ENCODE assay signal across 8 cellular contexts in the genomic region with DNA sequence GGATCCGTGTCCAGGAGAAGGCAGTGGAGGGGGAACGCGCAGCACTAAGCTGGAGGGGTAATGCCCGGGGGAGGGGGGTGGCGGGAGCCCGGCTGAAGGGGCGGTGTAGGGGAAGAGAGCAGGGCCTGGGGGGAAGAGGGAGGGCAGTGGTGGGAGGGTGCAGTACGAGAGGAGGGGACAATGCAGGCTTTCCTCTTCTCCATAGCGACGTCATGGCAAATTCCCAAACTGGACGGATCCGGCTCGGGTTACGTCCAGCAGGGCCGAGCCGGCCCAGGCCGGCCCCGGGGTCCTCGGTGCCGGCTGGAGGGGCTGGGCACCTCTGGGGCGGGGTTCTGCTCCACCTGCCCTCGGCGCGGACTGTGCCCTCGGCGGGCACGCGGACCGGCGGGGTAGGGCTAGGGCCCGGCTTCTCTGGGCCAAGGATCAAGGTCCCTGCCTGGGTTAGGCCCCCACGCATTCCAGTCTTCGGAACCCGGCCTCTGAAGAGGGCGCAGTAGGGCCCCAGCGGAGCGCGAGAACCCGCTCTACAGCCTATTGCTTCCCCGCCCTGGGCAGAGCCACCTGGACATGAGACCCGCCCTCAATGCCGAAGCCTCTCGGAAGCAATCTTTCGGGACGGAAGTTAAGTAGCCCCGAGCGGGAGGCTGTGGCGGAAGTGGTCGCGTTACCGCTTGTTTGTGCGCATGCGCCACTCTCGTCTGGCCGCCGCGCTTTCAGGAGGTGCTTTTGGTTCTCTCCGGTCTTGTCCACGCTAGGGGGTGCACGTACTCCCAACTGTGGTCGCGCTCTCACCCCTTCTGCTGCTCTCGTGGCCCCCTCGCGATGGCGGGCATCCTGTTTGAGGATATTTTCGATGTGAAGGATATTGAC. TPM values are rescaled to one million over a fixed set of nuclear protein-coding genes. Genes with fewer than 3 reads are reported as not detected.
DNase-seq lines count a peak whose midpoint lies in the region; ATAC-seq and TF ChIP-seq lines count a peak whose summit lies in the region.

No MANE protein-coding gene starts in this region.

- H3K9me3 Mint-ChIP-seq in activated T-cell treated with anti-CD3 and anti-CD28 coated beads, Interleukin-2, amount 50 U/mL, for 4 hours: no peaks in the 10 kb centered on the region

- H3K9me2 ChIP-seq in PC-3 (replicated peaks; ENCODE audit: low read length): no peaks in the 10 kb centered on the region

- DNase-seq in DMS53 treated with DMSO at 0.1 percent for 48 hours (lab: John Stamatoyannopoulos, UW; ENCODE audit: unreplicated experiment) (peak; percentile 89), PC-3 (peak; percentile 99)
- peak; percentile 97 for DNase-seq in Jurkat, Clone E6-1 (ENCODE audit: low read depth, low spot score)
- peak; percentile 90 for DNase-seq in activated T-cell treated with anti-CD3 and anti-CD28 coated beads, Interleukin-2, amount 50 U/mL, for 4 hours
- peak; percentile 91 to 94 for DNase-seq in stimulated activated CD8-positive, alpha-beta memory T cell treated with anti-CD3 and anti-CD28 coated beads, Interleukin-7, amount 100 ng/mL, for 4 hours (ENCODE audit: low read depth in 2 of 2)

- peak; percentile 79 for ATAC-seq in GM21619 (IDR thresholded peaks at IDR 0.05; ENCODE audit: unreplicated experiment)
- ATAC-seq in PC-3: peak; percentile 71
- ATAC-seq in activated T-cell treated with anti-CD3 and anti-CD28 coated beads, Interleukin-2, amount 50 U/mL, for 4 hours: peak; percentile 83 to 84
- ATAC-seq in esophagus mucosa: peak; percentile 91

- H3K36me3 ChIP-seq in PC-3 (ENCODE audit: low read depth, low read length): peaks cover 17% of the 10 kb centered on the region
- H3K36me3 ChIP-seq in muscle layer of duodenum (ENCODE audit: control insufficient read depth in 1 of 2, insufficient read depth in 2 of 2, low read length in 2 of 2): peaks cover 15% of the 10 kb centered on the region in 2 donors

- H3K4me2 ChIP-seq in PC-3 (ENCODE audit: low read length): peak overlapping the region; percentile 85

- H3K4me3 ChIP-seq in Jurkat, Clone E6-1 (ENCODE audit: low read length): peak overlapping the region; percentile 95
- H3K4me3 ChIP-seq in PC-3 (ENCODE audit: low read length): peak overlapping the region; percentile 84
- H3K4me3 ChIP-seq in muscle layer of duodenum (ENCODE audit: low read depth in 1 of 2, low read length in 2 of 2): peak overlapping the region; percentile 79 to 86

- CTCF ChIA-PET in PC-3 (lab: Charles Lee): interaction anchor here (0.6 to 0.8 kb wide), 2 partner anchors 22 to 415 kb away, joined by 3 to 21 read pairs; no protein-coding TSS in a partner anchor

- H3K27ac ChIP-seq in PC-3 (ENCODE audit: low read length) (peak overlapping the region; percentile 94), muscle layer of duodenum (ENCODE audit: low read length) (peak overlapping the region; percentile 94)

- H3K27me3 Mint-ChIP-seq in activated T-cell treated with anti-CD3 and anti-CD28 coated beads, Interleukin-2, amount 50 U/mL, for 4 hours (ENCODE audit: low read depth): no peaks in the 10 kb centered on the region

- TF ChIP-seq CTCF in PC-3 (conservative IDR thresholded peaks at IDR 0.05; ENCODE audit: low read depth, low read length): peak; percentile 70

- peak overlapping the region; percentile 99 for H3K4me3 Mint-ChIP-seq in activated T-cell treated with anti-CD3 and anti-CD28 coated beads, Interleukin-2, amount 50 U/mL, for 4 hours

- peaks cover 38% of the 10 kb centered on the region for H3K79me2 ChIP-seq in PC-3 (ENCODE audit: low read length)

- H3K27me3 ChIP-seq in PC-3 (ENCODE audit: low read length) (no peaks in the 10 kb centered on the region), muscle layer of duodenum (ENCODE audit: low read depth, low read length) (no peaks in the 10 kb centered on the region)

- intact Hi-C loops in PC-3 (cut with micrococcal nuclease): loop anchor here (1.0 to 2.0 kb wide), 3 partner anchors 18 to 64 kb away; a partner anchor contains a TSS

- peaks cover 13% of the 10 kb centered on the region for H4K20me1 ChIP-seq in PC-3 (ENCODE audit: low read length)

- BruUV-seq in PC-3 (replicated peaks; lab: Mats Ljungman, UMichigan): no TSS peak

- H2AFZ ChIP-seq in PC-3 (ENCODE audit: low read length): peak overlapping the region; percentile 77

- POLR2A ChIA-PET in PC-3 (lab: Charles Lee; ENCODE audit: unreplicated experiment): interaction anchor here (0.6 kb wide), 1 partner anchor 348 kb away, joined by 6 read pairs; no protein-coding TSS in a partner anchor

- peaks cover 23% of the 10 kb centered on the region for H3K36me3 Mint-ChIP-seq in activated T-cell treated with anti-CD3 and anti-CD28 coated beads, Interleukin-2, amount 50 U/mL, for 4 hours (ENCODE audit: insufficient read depth)

- H3K4me1 ChIP-seq in PC-3 (ENCODE audit: insufficient read depth, low read length) (peaks cover 21% of the 10 kb centered on the region), muscle layer of duodenum (ENCODE audit: control insufficient read depth in 1 of 2, insufficient read depth in 2 of 2, low read length in 2 of 2) (peaks cover 6 to 23% of the 10 kb centered on the region in 2 donors)

- H3K9me3 ChIP-seq in PC-3 (ENCODE audit: low read length): no peaks in the 10 kb centered on the region
- H3K9me3 ChIP-seq in muscle layer of duodenum (ENCODE audit: control insufficient read depth in 1 of 2, low read length in 2 of 2): no peaks in the 10 kb centered on the region

- H3K9ac ChIP-seq in PC-3 (ENCODE audit: low read length): peak overlapping the region; percentile 92

- no peaks in the 10 kb centered on the region for H3F3A ChIP-seq in PC-3 (ENCODE audit: low read length, unreplicated experiment)

- peaks cover 19% of the 10 kb centered on the region for H3K4me1 Mint-ChIP-seq in activated T-cell treated with anti-CD3 and anti-CD28 coated beads, Interleukin-2, amount 50 U/mL, for 4 hours (ENCODE audit: low read depth)

RNA-seq across cellular contexts. Expression of a gene that starts 1.4 kb away (rescaled TPM):
- polyA plus RNA-seq in Jurkat, Clone E6-1 (2012; ENCODE audit: insufficient read depth, insufficient read length): 225 TPM
- total RNA-seq in PC-3 (2014; rRNA removed) (184 and 193 TPM in 2 replicates), esophagus mucosa (46.0 TPM)
- total RNA-seq in activated T-cell treated with anti-CD3 and anti-CD28 coated beads, Interleukin-2, amount 50 U/mL, for 4 hours: 100 to 1,000 TPM; 146 to 170 (median 165) TPM

RNA-seq across cellular contexts. Expression of a gene that starts 1.5 kb away (rescaled TPM):
- polyA plus RNA-seq in Jurkat, Clone E6-1 (2012; ENCODE audit: insufficient read depth, insufficient read length): 7.6 TPM
- total RNA-seq in PC-3 (2014; rRNA removed) (13.0 and 17.0 TPM in 2 replicates), esophagus mucosa (3.4 TPM)
- total RNA-seq in activated T-cell treated with anti-CD3 and anti-CD28 coated beads, Interleukin-2, amount 50 U/mL, for 4 hours: 1 to 10 TPM; 4.5 to 5.2 (median 5.0) TPM

RNA-seq across cellular contexts. Expression of a gene that starts 15.1 kb away (rescaled TPM):
- polyA plus RNA-seq in Jurkat, Clone E6-1 (2012; ENCODE audit: insufficient read depth, insufficient read length): not detected
- total RNA-seq in PC-3 (2014; rRNA removed) (not detected in 2 replicates), esophagus mucosa (not detected)
- not detected for total RNA-seq in activated T-cell treated with anti-CD3 and anti-CD28 coated beads, Interleukin-2, amount 50 U/mL, for 4 hours

RNA-seq across cellular contexts. Expression of a gene that starts 16.9 kb away (rescaled TPM):
- polyA plus RNA-seq in Jurkat, Clone E6-1 (2012; ENCODE audit: insufficient read depth, insufficient read length): not detected
- total RNA-seq in PC-3 (2014; rRNA removed): not detected in 2 replicates
- under 1 TPM in 2 of 3 donors, not detected in 1; 0.11 to 0.33 TPM for total RNA-seq in activated T-cell treated with anti-CD3 and anti-CD28 coated beads, Interleukin-2, amount 50 U/mL, for 4 hours
- total RNA-seq in esophagus mucosa: 0.84 TPM

RNA-seq across cellular contexts. Expression of a gene that starts 25.5 kb away (rescaled TPM):
- polyA plus RNA-seq in Jurkat, Clone E6-1 (2012; ENCODE audit: insufficient read depth, insufficient read length): 8.2 TPM
- total RNA-seq in PC-3 (2014; rRNA removed) (21.9 and 24.2 TPM in 2 replicates), esophagus mucosa (7.3 TPM)
- total RNA-seq in activated T-cell treated with anti-CD3 and anti-CD28 coated beads, Interleukin-2, amount 50 U/mL, for 4 hours: 1 to 10 TPM; 3.5 to 4.4 (median 3.7) TPM

Comparison
In these comparisons a context has a peak if more than half of its experiments do, and no peak if none do; other contexts are left out.
1. Peak in every context shown above with its lines: DNase-seq, ATAC-seq, H3K4me3 ChIP-seq and H3K27ac ChIP-seq.